In the genomic region with DNA sequence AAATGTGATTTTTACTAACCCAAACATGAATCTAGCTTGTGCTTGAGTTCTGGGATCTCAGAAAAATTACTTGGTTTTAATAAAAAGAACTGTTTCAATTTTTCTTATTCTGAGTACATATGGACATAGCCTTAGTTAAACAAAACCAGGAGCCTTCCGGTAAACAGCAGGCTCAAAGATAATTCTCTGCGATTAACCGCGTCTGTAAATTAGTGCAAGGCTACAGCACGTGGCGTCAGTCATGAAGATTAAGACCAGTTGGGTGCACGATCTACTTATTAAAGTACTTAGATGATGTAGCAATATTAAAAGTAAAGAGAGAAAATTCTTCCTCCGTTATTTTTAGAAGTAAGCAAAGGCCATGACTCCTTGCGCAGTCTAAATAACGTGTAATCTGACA, we compare ENCODE assay signal across 1 cellular context.
TF ChIP-seq lines count a peak whose summit lies in the region.

No MANE protein-coding gene starts in this region.

TF ChIP-seq in IMR-90, 13 proteins besides CTCF, POLR2A, EP300 and RAD21 (continued from another document):
- TF ChIP-seq RCOR1 (IDR thresholded peaks at IDR 0.05; ENCODE audit: insufficient replicate concordance, low read length) (no peak), MAFK (IDR thresholded peaks at IDR 0.05; ENCODE audit: low read depth, low read length) (no peak), BHLHE40 (IDR thresholded peaks at IDR 0.05; ENCODE audit: low read depth, low read length) (no peak), MAZ (IDR thresholded peaks at IDR 0.05; ENCODE audit: borderline replicate concordance, low read depth, low read length) (no peak), SMC3 (IDR thresholded peaks at IDR 0.05; ENCODE audit: low read depth, low read length) (no peak), CEBPB (IDR thresholded peaks at IDR 0.05; ENCODE audit: low read depth, low read length) (no peak), RFX5 (IDR thresholded peaks at IDR 0.05; ENCODE audit: low read depth, low read length) (no peak), MXI1 (IDR thresholded peaks at IDR 0.05; ENCODE audit: borderline replicate concordance, low read depth, low read length) (no peak)
- TF ChIP-seq, protein P1, sequence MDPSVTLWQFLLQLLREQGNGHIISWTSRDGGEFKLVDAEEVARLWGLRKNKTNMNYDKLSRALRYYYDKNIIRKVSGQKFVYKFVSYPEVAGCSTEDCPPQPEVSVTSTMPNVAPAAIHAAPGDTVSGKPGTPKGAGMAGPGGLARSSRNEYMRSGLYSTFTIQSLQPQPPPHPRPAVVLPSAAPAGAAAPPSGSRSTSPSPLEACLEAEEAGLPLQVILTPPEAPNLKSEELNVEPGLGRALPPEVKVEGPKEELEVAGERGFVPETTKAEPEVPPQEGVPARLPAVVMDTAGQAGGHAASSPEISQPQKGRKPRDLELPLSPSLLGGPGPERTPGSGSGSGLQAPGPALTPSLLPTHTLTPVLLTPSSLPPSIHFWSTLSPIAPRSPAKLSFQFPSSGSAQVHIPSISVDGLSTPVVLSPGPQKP (IDR thresholded peaks at IDR 0.05; ENCODE audit: borderline replicate concordance, low read depth, low read length), result no peak
- TF ChIP-seq, protein P2, sequence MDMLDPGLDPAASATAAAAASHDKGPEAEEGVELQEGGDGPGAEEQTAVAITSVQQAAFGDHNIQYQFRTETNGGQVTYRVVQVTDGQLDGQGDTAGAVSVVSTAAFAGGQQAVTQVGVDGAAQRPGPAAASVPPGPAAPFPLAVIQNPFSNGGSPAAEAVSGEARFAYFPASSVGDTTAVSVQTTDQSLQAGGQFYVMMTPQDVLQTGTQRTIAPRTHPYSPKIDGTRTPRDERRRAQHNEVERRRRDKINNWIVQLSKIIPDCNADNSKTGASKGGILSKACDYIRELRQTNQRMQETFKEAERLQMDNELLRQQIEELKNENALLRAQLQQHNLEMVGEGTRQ (IDR thresholded peaks at IDR 0.05; ENCODE audit: low read depth, low read length), result no peak
TF ChIP-seq in IMR-90: peak in this region for 0.
